9 cellular contexts compared by ENCODE assay signal in genomic region chr5:50745221-50745620, GRCh38.
A peak's percentile ranks its signal among the peaks of the same experiment; 100 is the strongest.
DNase-seq lines count a peak whose midpoint lies in the region; ATAC-seq and TF ChIP-seq lines count a peak whose summit lies in the region.
"Had no signal": no experiment of that assay in that cellular context is flagged by ENCODE, and none has a peak within 500 bp of the region (broad histone marks: within the 10 kb centered on the region; RNA-seq: fewer than 3 reads in every experiment).

No MANE protein-coding gene starts in this region.

- intact Hi-C loops in left lung (cut with DNase I), result no loop called here

- peak overlapping the region; percentile 50 to 67 for H3K27ac ChIP-seq in left lung
- peak overlapping the region; percentile 28 to 80 (median 37) for H3K27ac ChIP-seq in upper lobe of left lung

- peaks cover 8 to 40% of the 10 kb centered on the region in 2 donors for H3K4me1 ChIP-seq in left lung
- H3K4me1 ChIP-seq in upper lobe of left lung, result peaks cover 12 to 31% (median 14%) of the 10 kb centered on the region in 4 donors

- no peak for DNase-seq in activated naive CD4-positive, alpha-beta T cell treated with anti-CD3 and anti-CD28 coated beads, Interleukin-2, amount 10 ng/mL, durations not matched to agents 7 days and 5 days
- DNase-seq in activated naive CD4-positive, alpha-beta T cell treated with anti-CD3 and anti-CD28 coated beads, Interleukin-2, amount 50 U/mL, for 16 hours, result no peak
- DNase-seq in T-helper 17 cell, result no peak
- DNase-seq in left lung, result no peak
- DNase-seq in upper lobe of left lung, result no peak
- DNase-seq in AG08395 (ENCODE audit: low spot score), result no peak
- no peak for DNase-seq in endothelial cell (ENCODE audit: low spot score)
- DNase-seq: stimulated activated CD4-positive, alpha-beta T cell treated with anti-CD3 and anti-CD28 coated beads, Interleukin-15, amount 100 ng/mL, for 24 hours had no signal

- H3K36me3 ChIP-seq in left lung (no peaks in the 10 kb centered on the region), upper lobe of left lung (no peaks in the 10 kb centered on the region)

- H3K4me3 ChIP-seq in left lung (peak overlapping the region in 1 of 2 donors; percentile 2), upper lobe of left lung (peak overlapping the region in 3 of 4 donors; percentile 21 to 39 (median 39))

- H3K27me3 ChIP-seq in left lung (no peaks in the 10 kb centered on the region), upper lobe of left lung (no peaks in the 10 kb centered on the region)

- peaks cover 2% of the 10 kb centered on the region for H3K9me3 Mint-ChIP-seq in activated naive CD4-positive, alpha-beta T cell treated with anti-CD3 and anti-CD28 coated beads, Interleukin-2, amount 10 ng/mL, durations not matched to agents 7 days and 5 days
- H3K9me3 Mint-ChIP-seq in endothelial cell (ENCODE audit: unreplicated experiment), result no peaks in the 10 kb centered on the region

- peaks cover 57% of the 10 kb centered on the region for H3K4me1 Mint-ChIP-seq in activated naive CD4-positive, alpha-beta T cell treated with anti-CD3 and anti-CD28 coated beads, Interleukin-2, amount 10 ng/mL, durations not matched to agents 7 days and 5 days
- H3K4me1 Mint-ChIP-seq in T-helper 17 cell, result peaks cover 56% of the 10 kb centered on the region
- H3K4me1 Mint-ChIP-seq in endothelial cell (ENCODE audit: unreplicated experiment), result no peaks in the 10 kb centered on the region

- H3K27ac Mint-ChIP-seq in activated naive CD4-positive, alpha-beta T cell treated with anti-CD3 and anti-CD28 coated beads, Interleukin-2, amount 10 ng/mL, durations not matched to agents 7 days and 5 days, result peak overlapping the region; percentile 74
- H3K27ac Mint-ChIP-seq in T-helper 17 cell, result peak overlapping the region; percentile 96
- no peak overlapping the region for H3K27ac Mint-ChIP-seq in endothelial cell (ENCODE audit: unreplicated experiment)

- TF ChIP-seq POLR2A in upper lobe of left lung (IDR thresholded peaks at IDR 0.05), result no peak

- H3K36me3 Mint-ChIP-seq in activated naive CD4-positive, alpha-beta T cell treated with anti-CD3 and anti-CD28 coated beads, Interleukin-2, amount 10 ng/mL, durations not matched to agents 7 days and 5 days, result peaks cover 32% of the 10 kb centered on the region
- H3K36me3 Mint-ChIP-seq in T-helper 17 cell (ENCODE audit: low read depth) (peaks cover 8% of the 10 kb centered on the region), endothelial cell (ENCODE audit: low read depth, unreplicated experiment) (no peaks in the 10 kb centered on the region)

- peak overlapping the region; percentile 68 for H3K4me3 Mint-ChIP-seq in activated naive CD4-positive, alpha-beta T cell treated with anti-CD3 and anti-CD28 coated beads, Interleukin-2, amount 10 ng/mL, durations not matched to agents 7 days and 5 days
- H3K4me3 Mint-ChIP-seq in T-helper 17 cell (peak overlapping the region; percentile 92), endothelial cell (ENCODE audit: unreplicated experiment) (no peak overlapping the region)

- no peak for TF ChIP-seq EP300 in upper lobe of left lung (IDR thresholded peaks at IDR 0.05)

- 58 to 68% methylated on average over 1 of the region's 1 CpG for WGBS in upper lobe of left lung, 2 donors

- H3K27me3 Mint-ChIP-seq in activated naive CD4-positive, alpha-beta T cell treated with anti-CD3 and anti-CD28 coated beads, Interleukin-2, amount 10 ng/mL, durations not matched to agents 7 days and 5 days, result no peaks in the 10 kb centered on the region
- H3K27me3 Mint-ChIP-seq in T-helper 17 cell (no peaks in the 10 kb centered on the region), endothelial cell (ENCODE audit: unreplicated experiment) (no peaks in the 10 kb centered on the region)

- CTCF ChIA-PET in activated naive CD4-positive, alpha-beta T cell treated with anti-CD3 and anti-CD28 coated beads, Interleukin-2, amount 10 ng/mL, durations not matched to agents 7 days and 5 days (lab: Charles Lee), result interaction anchor here (1.3 kb wide), 1 partner anchor 27 kb away, joined by 3 read pairs; no protein-coding TSS in a partner anchor

- ATAC-seq in T-helper 17 cell, result no peak
- peak; percentile 11 for ATAC-seq in left lung
- ATAC-seq in upper lobe of left lung (ENCODE audit: low FRiP score in 2 of 2), result no peak
- ATAC-seq in HG03139 (IDR thresholded peaks at IDR 0.05; ENCODE audit: unreplicated experiment), result no peak

- H3K9me3 ChIP-seq in T-helper 17 cell (ENCODE audit: control insufficient read depth, low read length, poor library complexity, severe bottlenecking) (no peaks in the 10 kb centered on the region), left lung (no peaks in the 10 kb centered on the region), upper lobe of left lung (no peaks in the 10 kb centered on the region)

- no peak for TF ChIP-seq CTCF in left lung (IDR thresholded peaks at IDR 0.05)
- TF ChIP-seq CTCF in upper lobe of left lung (IDR thresholded peaks at IDR 0.05), result no peak
- no peak for TF ChIP-seq CTCF in endothelial cell (IDR thresholded peaks at IDR 0.05; ENCODE audit: unreplicated experiment)
